15 cellular contexts compared by ENCODE assay signal in the genomic region with DNA sequence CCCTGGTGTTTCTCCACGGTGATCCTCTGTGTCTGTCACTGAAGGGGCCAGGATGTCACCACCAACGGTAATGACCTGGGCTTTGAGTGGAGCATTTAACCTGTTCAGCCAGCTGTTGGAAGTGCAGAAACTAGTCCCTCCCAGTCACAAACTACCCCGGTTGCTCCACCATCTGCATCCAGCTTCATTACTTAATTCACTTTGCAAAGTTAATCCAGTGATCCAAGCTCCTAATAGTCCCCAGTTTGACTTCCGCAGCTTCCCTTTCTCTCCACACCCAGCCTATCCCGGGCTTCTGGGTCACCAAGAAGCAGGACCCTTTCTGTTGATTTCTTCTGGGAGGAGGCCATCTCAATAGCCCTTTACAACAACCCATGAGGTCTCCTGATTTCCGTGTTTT.
DNase-seq lines count a peak whose midpoint lies in the region; ATAC-seq and TF ChIP-seq lines count a peak whose summit lies in the region.
"Had no signal": no experiment of that assay in that cellular context is flagged by ENCODE, and none has a peak within 500 bp of the region (broad histone marks: within the 10 kb centered on the region; RNA-seq: fewer than 3 reads in every experiment).

No MANE protein-coding gene starts in this region.

- H3K4me1 ChIP-seq in heart right ventricle (peaks cover 0 to 26% (median 13%) of the 10 kb centered on the region in 9 donors), right atrium auricular region (peaks cover 0 to 19% of the 10 kb centered on the region in 2 donors), duodenal mucosa (ENCODE audit: control insufficient read depth in 1 of 2, insufficient read depth in 2 of 2, low read length in 2 of 2) (peaks cover 7 to 17% of the 10 kb centered on the region in 2 donors), transverse colon (peaks cover 0 to 20% (median 9%) of the 10 kb centered on the region in 4 donors)

- peak overlapping the region in 5 of 10 donors; percentile 3 to 69 (median 30) for H3K27ac ChIP-seq in heart right ventricle
- no peak overlapping the region for H3K27ac ChIP-seq in right atrium auricular region
- no peak overlapping the region for H3K27ac ChIP-seq in duodenal mucosa (ENCODE audit: low read depth, low read length)
- peak overlapping the region; percentile 49 to 64 (median 52) for H3K27ac ChIP-seq in transverse colon

- in situ Hi-C loops in transverse colon (cut with MboI; ENCODE audit: low pct_ligation_motif_present in 1 of 4, low pct_unique_long_range_greater_than_20kb in 1 of 4, low sequenced_read_pairs in 3 of 4): no loop called here

- DNase-seq in heart right ventricle (no peak), right atrium auricular region (ENCODE audit: low spot score) (no peak), NCI-H82 treated with DMSO at 0.1 percent for 48 hours (lab: John Stamatoyannopoulos, UW; ENCODE audit: unreplicated experiment) (peak; percentile 98), transverse colon (no peak), NCI-H146 treated with DMSO at 0.1 percent for 48 hours (lab: John Stamatoyannopoulos, UW; ENCODE audit: unreplicated experiment) (no peak)
- DNase-seq: C1 segment of cervical spinal cord; mesenchymal stem cell; NCI-H2171 treated with DMSO at 0.1 percent for 48 hours; NK-92 treated with Interleukin-12 subunit alpha and Interleukin-12 subunit beta, amount 100 ng/mL, for 24 hours; SHP77; substantia nigra; T1000 had no signal

- H3K9ac ChIP-seq in duodenal mucosa (ENCODE audit: low read depth in 1 of 2, low read length in 2 of 2): peak overlapping the region; percentile 49 to 58

- H3K9me3 ChIP-seq in heart right ventricle (no peaks in the 10 kb centered on the region), right atrium auricular region (no peaks in the 10 kb centered on the region), duodenal mucosa (ENCODE audit: control insufficient read depth in 1 of 2, low read length in 2 of 2) (no peaks in the 10 kb centered on the region), transverse colon (no peaks in the 10 kb centered on the region)
- H3K9me3 ChIP-seq: ovary had no signal

- no peak for ATAC-seq in heart right ventricle
- ATAC-seq in HG03159 (IDR thresholded peaks at IDR 0.05; ENCODE audit: unreplicated experiment): no peak

- TF ChIP-seq CTCF in heart right ventricle (IDR thresholded peaks at IDR 0.05) (no peak), right atrium auricular region (IDR thresholded peaks at IDR 0.05) (no peak), transverse colon (IDR thresholded peaks at IDR 0.05) (no peak)

- H3K4me3 ChIP-seq in heart right ventricle (peak overlapping the region in 7 of 10 donors; percentile 10 to 53 (median 47)), right atrium auricular region (no peak overlapping the region), duodenal mucosa (ENCODE audit: low read depth in 1 of 2, low read length in 2 of 2) (peak overlapping the region; percentile 54 to 68), transverse colon (no peak overlapping the region)

- intact Hi-C loops in heart right ventricle (cut with DNase I): loop anchor here in 1 of 10 donors (10.0 kb wide), 1 partner anchor 365 kb away; no protein-coding TSS in a partner anchor
- intact Hi-C loops in transverse colon (cut with DNase I; ENCODE audit: low total_unique reads): no loop called here

- H3K36me3 ChIP-seq in heart right ventricle (no peaks in the 10 kb centered on the region), right atrium auricular region (no peaks in the 10 kb centered on the region), duodenal mucosa (ENCODE audit: control insufficient read depth in 1 of 2, insufficient read depth in 2 of 2, low read length in 2 of 2) (no peaks in the 10 kb centered on the region), transverse colon (no peaks in the 10 kb centered on the region)
- H3K36me3 ChIP-seq: ovary had no signal

- WGBS in heart right ventricle, 2 donors: 78 to 80% methylated on average over 6 of the region's 6 CpGs
- WGBS in transverse colon (ENCODE audit: low coverage in 1 of 2), 2 donors: 72 to 79% methylated on average over 4 to 6 of the region's 6 CpGs

- TF ChIP-seq POLR2A in transverse colon (IDR thresholded peaks at IDR 0.05): no peak

- TF ChIP-seq EP300 in transverse colon (IDR thresholded peaks at IDR 0.05; ENCODE audit: low read depth): no peak

- H3K27me3 ChIP-seq in heart right ventricle (no peaks in the 10 kb centered on the region), right atrium auricular region (no peaks in the 10 kb centered on the region), duodenal mucosa (ENCODE audit: control insufficient read depth in 1 of 2, insufficient read depth in 2 of 2, low read length in 2 of 2) (no peaks in the 10 kb centered on the region), transverse colon (no peaks in the 10 kb centered on the region)
- H3K27me3 ChIP-seq: ovary had no signal

Comparison
In these comparisons a context has a peak if more than half of its experiments do, and no peak if none do; other contexts are left out.
1. H3K4me3 ChIP-seq: peak in heart right ventricle (7 of 10) and duodenal mucosa (2 of 2); none in right atrium auricular region (0 of 2) and transverse colon (0 of 4).
2. H3K27ac ChIP-seq: peak in transverse colon (4 of 4); none in right atrium auricular region (0 of 2) and duodenal mucosa (single experiment).